Comparison of ENCODE assay signal across 9 cellular contexts in genomic region chr20:33169176-33169794, GRCh38. TPM values are rescaled to one million over a fixed set of nuclear protein-coding genes. Genes with fewer than 3 reads are reported as not detected.
DNase-seq lines count a peak whose midpoint lies in the region; ATAC-seq and TF ChIP-seq lines count a peak whose summit lies in the region.
"Had no signal": no experiment of that assay in that cellular context is flagged by ENCODE, and none has a peak within 500 bp of the region (broad histone marks: within the 10 kb centered on the region; RNA-seq: fewer than 3 reads in every experiment).

No MANE protein-coding gene starts in this region.

- H3K79me2 ChIP-seq in KMS-11 (ENCODE audit: insufficient read depth, low read depth): no peaks in the 10 kb centered on the region

- H3K9ac ChIP-seq in KMS-11: no peak overlapping the region

- H3K27ac ChIP-seq in KMS-11 (no peak overlapping the region), brain microvascular endothelial cell (no peak overlapping the region)

- in situ Hi-C loops in brain microvascular endothelial cell (cut with HindIII; ENCODE audit: low pct_ligation_motif_present, low sequenced_read_pairs): no loop called here

- DNase-seq in DMS53 (lab: John Stamatoyannopoulos, UW): peak; percentile 46
- DNase-seq in DMS53 treated with DMSO at 0.1 percent for 48 hours (lab: John Stamatoyannopoulos, UW; ENCODE audit: unreplicated experiment): no peak
- peak; percentile 8 for DNase-seq in brain microvascular endothelial cell
- peak; percentile 13 for DNase-seq in posterior vena cava (ENCODE audit: low spot score)
- DNase-seq in NCI-H446 (lab: John Stamatoyannopoulos, UW): no peak
- no peak for DNase-seq in NCI-H526 treated with DMSO at 0.1 percent for 48 hours (lab: John Stamatoyannopoulos, UW)

- H3K4me2 ChIP-seq in KMS-11: no peak overlapping the region

- no peaks in the 10 kb centered on the region for H3K4me1 ChIP-seq in KMS-11 (ENCODE audit: low read depth, poor library complexity, severe bottlenecking)

- no peak overlapping the region for H2AFZ ChIP-seq in KMS-11 (ENCODE audit: low read depth)

- intact Hi-C loops in posterior vena cava (cut with DNase I): no loop called here

- no peaks in the 10 kb centered on the region for H3K36me3 ChIP-seq in KMS-11 (ENCODE audit: insufficient read depth)
- no peaks in the 10 kb centered on the region for H3K36me3 ChIP-seq in brain microvascular endothelial cell (replicated peaks)

- H3K4me3 ChIP-seq in KMS-11 (IDR thresholded peaks at IDR 0.05; ENCODE audit: insufficient read depth, low read depth, low read length): no peak overlapping the region
- H3K4me3 ChIP-seq in brain microvascular endothelial cell (ENCODE audit: low read depth, low read length): no peak overlapping the region

- ATAC-seq in HG03108 (IDR thresholded peaks at IDR 0.05; ENCODE audit: unreplicated experiment): no peak

- H4K20me1 ChIP-seq in KMS-11 (ENCODE audit: insufficient read depth): no peaks in the 10 kb centered on the region

- peak; percentile 81 for TF ChIP-seq CTCF in KMS-11 (conservative IDR thresholded peaks at IDR 0.05; ENCODE audit: low read depth, low read length)
- peak; percentile 67 for TF ChIP-seq CTCF in brain microvascular endothelial cell (IDR thresholded peaks at IDR 0.05; ENCODE audit: low read depth, low read length, missing control alignments)

- H3K27me3 ChIP-seq in KMS-11 (ENCODE audit: insufficient read depth, low read depth) (no peaks in the 10 kb centered on the region; the same call in 1 of the 2 replicates), brain microvascular endothelial cell (replicated peaks) (no peaks in the 10 kb centered on the region)

RNA-seq across cellular contexts. Expression of gene BPIFA2, which starts 1.3 kb away (rescaled TPM):
- total RNA-seq in posterior vena cava: not detected
- total RNA-seq: lung microvascular endothelial cell had no signal

RNA-seq across cellular contexts. Expression of gene BPIFA3, which starts 47.9 kb away (rescaled TPM):
- not detected for total RNA-seq in posterior vena cava
- total RNA-seq: lung microvascular endothelial cell had no signal

Comparison
In these comparisons a context has a peak if more than half of its experiments do, and no peak if none do; other contexts are left out.
1. DNase-seq: peak in DMS53 (single experiment), brain microvascular endothelial cell (single experiment) and posterior vena cava (single experiment); none in DMS53 treated with DMSO at 0.1 percent for 48 hours (single experiment), NCI-H446 (0 of 2) and NCI-H526 treated with DMSO at 0.1 percent for 48 hours (single experiment).